17 cellular contexts compared by ENCODE assay signal in genomic region chr2:109446531-109447131, GRCh38.
DNase-seq lines count a peak whose midpoint lies in the region; ATAC-seq and TF ChIP-seq lines count a peak whose summit lies in the region.
"Had no signal": no experiment of that assay in that cellular context is flagged by ENCODE, and none has a peak within 500 bp of the region (broad histone marks: within the 10 kb centered on the region; RNA-seq: fewer than 3 reads in every experiment).

No MANE protein-coding gene starts in this region.

- H3K27me3 ChIP-seq in SJSA1 (replicated peaks) (no peaks in the 10 kb centered on the region), PC-3 (ENCODE audit: low read length) (no peaks in the 10 kb centered on the region)
- H3K27me3 ChIP-seq in CD8-positive, alpha-beta memory T cell (ENCODE audit: insufficient read depth, low read length, poor library complexity, severe bottlenecking) = no peaks in the 10 kb centered on the region

- H3K9me2 ChIP-seq in PC-3 (replicated peaks; ENCODE audit: low read length) = no peaks in the 10 kb centered on the region

- H3K27me3 Mint-ChIP-seq in glutamatergic neuron (ENCODE audit: unreplicated experiment) = peaks cover 11% of the 10 kb centered on the region
- peaks cover 3 to 4% of the 10 kb centered on the region in 2 donors for H3K27me3 Mint-ChIP-seq in CD8-positive, alpha-beta memory T cell
- H3K27me3 Mint-ChIP-seq: activated naive CD8-positive, alpha-beta T cell treated with anti-CD3 and anti-CD28 coated beads, Interleukin-2, amount 10 ng/mL, durations not matched to agents 7 days and 5 days had no signal

- no peak overlapping the region for H3K4me2 ChIP-seq in PC-3 (ENCODE audit: low read length)

- no peaks in the 10 kb centered on the region for H3F3A ChIP-seq in PC-3 (ENCODE audit: low read length, unreplicated experiment)

- H2AFZ ChIP-seq in PC-3 (ENCODE audit: low read length) = no peak overlapping the region

- H3K79me2 ChIP-seq in PC-3 (ENCODE audit: low read length) = no peaks in the 10 kb centered on the region

- peaks cover 22% of the 10 kb centered on the region for H3K4me1 Mint-ChIP-seq in glutamatergic neuron (ENCODE audit: low read depth, unreplicated experiment)
- H3K4me1 Mint-ChIP-seq in CD8-positive, alpha-beta memory T cell = no peaks in the 10 kb centered on the region
- H3K4me1 Mint-ChIP-seq: activated naive CD8-positive, alpha-beta T cell treated with anti-CD3 and anti-CD28 coated beads, Interleukin-2, amount 10 ng/mL, durations not matched to agents 7 days and 5 days had no signal

- peaks cover 23% of the 10 kb centered on the region for H3K36me3 Mint-ChIP-seq in glutamatergic neuron (ENCODE audit: unreplicated experiment)
- peaks cover 0 to 18% (median 1%) of the 10 kb centered on the region in 3 donors for H3K36me3 Mint-ChIP-seq in CD8-positive, alpha-beta memory T cell
- H3K36me3 Mint-ChIP-seq: activated naive CD8-positive, alpha-beta T cell treated with anti-CD3 and anti-CD28 coated beads, Interleukin-2, amount 10 ng/mL, durations not matched to agents 7 days and 5 days had no signal

- ATAC-seq in GM18858 (IDR thresholded peaks at IDR 0.05; ENCODE audit: unreplicated experiment) = no peak
- ATAC-seq in PC-3 = no peak
- ATAC-seq: foreskin keratinocyte, GM12878, K562 had no signal

- DNase-seq in AG08395 (ENCODE audit: low spot score) (peak; percentile 62), SJSA1 (ENCODE audit: low read depth in 1 of 2, low spot score in 2 of 2) (no peak), glutamatergic neuron (no peak), retina (peak; percentile 69), PC-3 (no peak)
- DNase-seq in CD8-positive, alpha-beta memory T cell = no peak
- no peak for DNase-seq in stimulated activated naive CD4-positive, alpha-beta T cell treated with Interleukin-2 at 50 U/mL for 16 hours (lab: John Stamatoyannopoulos, UW)
- DNase-seq: activated naive CD8-positive, alpha-beta T cell treated with anti-CD3 and anti-CD28 coated beads, Interleukin-2, amount 10 ng/mL, durations not matched to agents 7 days and 5 days; DMS53; immature natural killer cell; natural killer cell; NCI-H1436 treated with DMSO at 0.1 percent for 48 hours; SHP77 treated with DMSO at 0.1 percent for 48 hours had no signal

- intact Hi-C loops in PC-3 (cut with micrococcal nuclease) = no loop called here

- TF ChIP-seq CTCF in glutamatergic neuron (IDR thresholded peaks at IDR 0.05; ENCODE audit: partially characterized antibody, unreplicated experiment) (no peak), PC-3 (conservative IDR thresholded peaks at IDR 0.05; ENCODE audit: low read depth, low read length) (no peak)

- POLR2A ChIA-PET in CD8-positive, alpha-beta memory T cell (lab: Charles Lee) = no interaction called here
- POLR2A ChIA-PET in PC-3 (lab: Charles Lee; ENCODE audit: unreplicated experiment) = interaction anchor here (0.6 kb wide), 1 partner anchor 16 kb away, joined by 3 read pairs; no protein-coding TSS in a partner anchor

- H4K20me1 ChIP-seq in PC-3 (ENCODE audit: low read length) = no peaks in the 10 kb centered on the region

- H3K27ac ChIP-seq in SJSA1 (peak overlapping the region; percentile 72), PC-3 (ENCODE audit: low read length) (no peak overlapping the region)
- H3K27ac ChIP-seq in CD8-positive, alpha-beta memory T cell (ENCODE audit: low read depth, low read length) = no peak overlapping the region
- H3K27ac ChIP-seq: foreskin keratinocyte had no signal

- H3K4me3 Mint-ChIP-seq in glutamatergic neuron (ENCODE audit: unreplicated experiment) = no peak overlapping the region
- H3K4me3 Mint-ChIP-seq in CD8-positive, alpha-beta memory T cell = no peak overlapping the region
- H3K4me3 Mint-ChIP-seq: activated naive CD8-positive, alpha-beta T cell treated with anti-CD3 and anti-CD28 coated beads, Interleukin-2, amount 10 ng/mL, durations not matched to agents 7 days and 5 days; immature natural killer cell; natural killer cell had no signal

- peaks cover 19% of the 10 kb centered on the region for H3K9me3 Mint-ChIP-seq in glutamatergic neuron (ENCODE audit: unreplicated experiment)
- H3K9me3 Mint-ChIP-seq in CD8-positive, alpha-beta memory T cell = peaks cover 17 to 34% (median 24%) of the 10 kb centered on the region in 5 donors

- no peak overlapping the region for H3K9ac ChIP-seq in PC-3 (ENCODE audit: low read length)

- peak overlapping the region; percentile 88 for H3K27ac Mint-ChIP-seq in glutamatergic neuron (ENCODE audit: unreplicated experiment)
- H3K27ac Mint-ChIP-seq in CD8-positive, alpha-beta memory T cell = no peak overlapping the region
- H3K27ac Mint-ChIP-seq: activated naive CD8-positive, alpha-beta T cell treated with anti-CD3 and anti-CD28 coated beads, Interleukin-2, amount 10 ng/mL, durations not matched to agents 7 days and 5 days; immature natural killer cell; natural killer cell had no signal

- no TSS peak for BruUV-seq in PC-3 (replicated peaks; lab: Mats Ljungman, UMichigan)

- peaks cover 21% of the 10 kb centered on the region for H3K4me1 ChIP-seq in SJSA1 (replicated peaks)
- no peaks in the 10 kb centered on the region for H3K4me1 ChIP-seq in CD8-positive, alpha-beta memory T cell (ENCODE audit: insufficient read depth, low read length)
- no peaks in the 10 kb centered on the region for H3K4me1 ChIP-seq in PC-3 (ENCODE audit: insufficient read depth, low read length)
- H3K4me1 ChIP-seq: foreskin keratinocyte had no signal

- H3K36me3 ChIP-seq in SJSA1 (peaks cover 11% of the 10 kb centered on the region; the same call in 1 of the 2 replicates), PC-3 (ENCODE audit: low read depth, low read length) (peaks cover 14% of the 10 kb centered on the region; the same call in 1 of the 2 replicates)
- H3K36me3 ChIP-seq in CD8-positive, alpha-beta memory T cell (ENCODE audit: insufficient read depth, low read length) = no peaks in the 10 kb centered on the region

- H3K4me3 ChIP-seq in SJSA1 (no peak overlapping the region), PC-3 (ENCODE audit: low read length) (no peak overlapping the region)
- no peak overlapping the region for H3K4me3 ChIP-seq in CD8-positive, alpha-beta memory T cell (ENCODE audit: low read length)
- H3K4me3 ChIP-seq: GM12878, K562 had no signal

- no peaks in the 10 kb centered on the region; the same call in 1 of the 2 replicates for H3K9me3 ChIP-seq in SJSA1 (replicated peaks)
- no peaks in the 10 kb centered on the region for H3K9me3 ChIP-seq in CD8-positive, alpha-beta memory T cell (ENCODE audit: low read length)
- peaks cover 12% of the 10 kb centered on the region; the same call in 1 of the 2 replicates for H3K9me3 ChIP-seq in PC-3 (ENCODE audit: low read length)

- CTCF ChIA-PET in CD8-positive, alpha-beta memory T cell (lab: Charles Lee) = no interaction called here
- CTCF ChIA-PET in PC-3 (lab: Charles Lee) = no interaction called here

Comparison
In these comparisons a context has a peak if more than half of its experiments do, and no peak if none do; other contexts are left out.
1. DNase-seq: peak in AG08395 (single experiment) and retina (single experiment); none in SJSA1 (0 of 2), glutamatergic neuron (single experiment), CD8-positive, alpha-beta memory T cell (0 of 5), stimulated activated naive CD4-positive, alpha-beta T cell treated with Interleukin-2 at 50 U/mL for 16 hours (single experiment) and PC-3 (single experiment).